ENCODE assay signal across 8 cellular contexts in genomic region chr6:5260661-5261544, GRCh38. TPM values are rescaled to one million over a fixed set of nuclear protein-coding genes. Genes with fewer than 3 reads are reported as not detected.
DNase-seq lines count a peak whose midpoint lies in the region; ATAC-seq and TF ChIP-seq lines count a peak whose summit lies in the region.

TSS of gene FARS2 (plus strand) at chr6:5261513.
TSS of gene LYRM4 (minus strand) at chr6:5260950. CDS start at chr6:5260733, 217 bp downstream.

- H3K4me3 Mint-ChIP-seq in natural killer cell treated with Interleukin-12 subunit alpha and Interleukin-12 subunit beta and Interleukin-15 and Interleukin-18, amount 100 ng/mL, for 72 hours, result peak within 1 kb of the TSS; percentile 98

- DNase-seq in EH (ENCODE audit: low read depth) (peak; percentile 91), H4 (ENCODE audit: low spot score) (peak; percentile 66), LNCaP clone FGC (ENCODE audit: low read depth) (peak; percentile 46), fibroblast of peridontal ligament (ENCODE audit: extremely low read depth) (peak; percentile 78)
- DNase-seq in activated T-helper 9 cell treated with anti-CD3 and anti-CD28 coated beads, Interleukin-2, amount 50 U/mL, for 16 hours (ENCODE audit: low read depth), result peak; percentile 85
- DNase-seq in natural killer cell treated with Interleukin-12 subunit alpha and Interleukin-12 subunit beta and Interleukin-15 and Interleukin-18, amount 100 ng/mL, for 72 hours (ENCODE audit: low spot score), result peak; percentile 92
- DNase-seq in stimulated activated naive CD4-positive, alpha-beta T cell treated with Interleukin-2 at 50 U/mL for 16 hours (lab: John Stamatoyannopoulos, UW), result peak; percentile 90

- no peaks in the 10 kb centered on the region for H3K27me3 Mint-ChIP-seq in natural killer cell treated with Interleukin-12 subunit alpha and Interleukin-12 subunit beta and Interleukin-15 and Interleukin-18, amount 100 ng/mL, for 72 hours

- TF ChIP-seq POLR2A in Raji (IDR thresholded peaks at IDR 0.05; ENCODE audit: insufficient read depth, low read depth, low read length), result peak; percentile 68

- peak within 1 kb of the TSS; percentile 97 to 99 for H3K27ac Mint-ChIP-seq in natural killer cell treated with Interleukin-12 subunit alpha and Interleukin-12 subunit beta and Interleukin-15 and Interleukin-18, amount 100 ng/mL, for 72 hours

- no peaks in the 10 kb centered on the region for H3K9me3 Mint-ChIP-seq in natural killer cell treated with Interleukin-12 subunit alpha and Interleukin-12 subunit beta and Interleukin-15 and Interleukin-18, amount 100 ng/mL, for 72 hours

- H3K4me3 ChIP-seq in LNCaP clone FGC (ENCODE audit: low read depth, low read length), result peak within 1 kb of the TSS; percentile 93

- peaks cover 20 to 29% of the 10 kb centered on the region in 2 donors for H3K4me1 Mint-ChIP-seq in natural killer cell treated with Interleukin-12 subunit alpha and Interleukin-12 subunit beta and Interleukin-15 and Interleukin-18, amount 100 ng/mL, for 72 hours (ENCODE audit: low read depth in 2 of 2)

- peak; percentile 94 to 95 for ATAC-seq in natural killer cell treated with Interleukin-12 subunit alpha and Interleukin-12 subunit beta and Interleukin-15 and Interleukin-18, amount 100 ng/mL, for 72 hours

- TF ChIP-seq CTCF in LNCaP clone FGC (IDR thresholded peaks at IDR 0.05; ENCODE audit: control insufficient read depth, extremely low read depth, insufficient read depth), result no peak

- peaks cover 5% of the 10 kb centered on the region for H3K36me3 Mint-ChIP-seq in natural killer cell treated with Interleukin-12 subunit alpha and Interleukin-12 subunit beta and Interleukin-15 and Interleukin-18, amount 100 ng/mL, for 72 hours

RNA-seq across cellular contexts. Expression of gene FARS2, which starts in this region (rescaled TPM):
- 17.6 and 19.2 TPM in 2 replicates for total RNA-seq in H4 (2014; rRNA removed; shearing (Covaris generic))
- total RNA-seq in natural killer cell treated with Interleukin-12 subunit alpha and Interleukin-12 subunit beta and Interleukin-15 and Interleukin-18, amount 100 ng/mL, for 72 hours, result 10 to 100 TPM; 20.4 to 41.7 TPM

RNA-seq across cellular contexts. Expression of gene LYRM4, which starts in this region (rescaled TPM):
- 31.5 and 33.0 TPM in 2 replicates for total RNA-seq in H4 (2014; rRNA removed; shearing (Covaris generic))
- total RNA-seq in natural killer cell treated with Interleukin-12 subunit alpha and Interleukin-12 subunit beta and Interleukin-15 and Interleukin-18, amount 100 ng/mL, for 72 hours, result 10 to 100 TPM; 27.7 to 43.0 TPM

Comparison
In these comparisons a context has a peak if more than half of its experiments do, and no peak if none do; other contexts are left out.
1. Peak in every context shown above with its lines: DNase-seq, ATAC-seq and H3K4me3 ChIP-seq.